ENCODE assay signal across 1 cellular context in the genomic region with DNA sequence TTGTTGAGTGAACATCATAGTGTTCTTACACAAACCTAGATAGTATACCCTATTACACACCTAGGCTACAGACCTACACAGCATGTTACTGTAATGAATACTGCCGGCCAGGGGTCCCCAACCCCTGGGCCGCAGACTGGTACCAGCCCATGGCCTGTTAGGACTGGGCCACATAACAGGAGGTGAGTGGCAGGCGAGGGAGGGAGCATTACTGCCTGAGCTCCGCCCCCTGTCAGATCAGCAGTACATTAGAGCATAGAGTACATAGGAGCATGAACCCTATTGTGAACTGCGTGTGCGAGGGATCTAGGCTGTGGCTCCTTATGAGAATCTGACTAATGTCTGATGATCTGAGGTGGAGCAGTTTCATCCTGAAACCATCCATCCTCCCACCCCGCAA.
TF ChIP-seq lines count a peak whose summit lies in the region.

No MANE protein-coding gene starts in this region.

TF ChIP-seq in GM12878, 131 proteins besides CTCF, POLR2A, EP300 and RAD21:
- TF ChIP-seq MTA2 (IDR thresholded peaks at IDR 0.05; ENCODE audit: low read depth) (no peak), GATAD2B (conservative IDR thresholded peaks at IDR 0.05; ENCODE audit: low read depth) (no peak), PAX8 (IDR thresholded peaks at IDR 0.05) (no peak), ZNF207 (IDR thresholded peaks at IDR 0.05; ENCODE audit: borderline replicate concordance) (no peak), SP1 (IDR thresholded peaks at IDR 0.05; ENCODE audit: low read depth, low read length) (no peak), SUZ12 (IDR thresholded peaks at IDR 0.05; ENCODE audit: unreplicated experiment) (no peak), MYB (IDR thresholded peaks at IDR 0.05; ENCODE audit: borderline replicate concordance, low read depth, low read length) (no peak), PKNOX1 (IDR thresholded peaks at IDR 0.05) (peak; percentile 49; the same call in 1 of the 2 replicates), NR2C2 (IDR thresholded peaks at IDR 0.05; ENCODE audit: borderline replicate concordance, control insufficient read depth, insufficient read length, low read depth) (no peak), BACH1 (IDR thresholded peaks at IDR 0.05; ENCODE audit: borderline replicate concordance) (no peak), WRNIP1 (IDR thresholded peaks at IDR 0.05; ENCODE audit: borderline replicate concordance, low read depth, low read length) (no peak), ATF2 (IDR thresholded peaks at IDR 0.05; ENCODE audit: low read length) (no peak)
- TF ChIP-seq, protein P1, sequence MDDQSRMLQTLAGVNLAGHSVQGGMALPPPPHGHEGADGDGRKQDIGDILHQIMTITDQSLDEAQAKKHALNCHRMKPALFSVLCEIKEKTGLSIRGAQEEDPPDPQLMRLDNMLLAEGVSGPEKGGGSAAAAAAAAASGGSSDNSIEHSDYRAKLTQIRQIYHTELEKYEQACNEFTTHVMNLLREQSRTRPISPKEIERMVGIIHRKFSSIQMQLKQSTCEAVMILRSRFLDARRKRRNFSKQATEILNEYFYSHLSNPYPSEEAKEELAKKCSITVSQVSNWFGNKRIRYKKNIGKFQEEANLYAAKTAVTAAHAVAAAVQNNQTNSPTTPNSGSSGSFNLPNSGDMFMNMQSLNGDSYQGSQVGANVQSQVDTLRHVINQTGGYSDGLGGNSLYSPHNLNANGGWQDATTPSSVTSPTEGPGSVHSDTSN (IDR thresholded peaks at IDR 0.05; ENCODE audit: insufficient replicate concordance, low read depth, low read length): peak; percentile 13
TF ChIP-seq in GM12878: peak in this region for 2.
